Comparison of ENCODE assay signal across 1 cellular context in the genomic region with DNA sequence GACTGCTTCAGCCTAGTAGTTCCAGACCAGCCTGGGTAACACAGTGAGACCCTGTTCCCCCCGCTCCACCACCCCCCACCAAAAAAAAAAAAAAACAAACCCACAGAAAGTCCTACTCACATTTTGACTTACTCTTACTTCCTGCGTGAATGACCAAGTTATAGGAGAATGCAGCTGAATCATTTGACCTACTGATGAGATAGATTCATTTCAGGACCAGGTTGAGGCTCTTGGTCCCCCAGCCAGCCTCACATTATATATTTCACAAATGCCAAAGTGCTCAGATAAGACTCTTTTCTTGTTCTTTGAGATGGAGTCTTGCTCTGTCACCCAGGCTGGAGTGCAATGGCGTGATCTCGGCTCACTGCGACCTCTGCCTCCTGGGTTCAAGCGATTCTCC.
TF ChIP-seq lines count a peak whose summit lies in the region.

No MANE protein-coding gene starts in this region.

TF ChIP-seq in IMR-90, 13 proteins besides CTCF, POLR2A, EP300 and RAD21 (continued from another document):
- TF ChIP-seq USF2 (IDR thresholded peaks at IDR 0.05; ENCODE audit: low read depth, low read length) (no peak), MAZ (IDR thresholded peaks at IDR 0.05; ENCODE audit: borderline replicate concordance, low read depth, low read length) (no peak), RFX5 (IDR thresholded peaks at IDR 0.05; ENCODE audit: low read depth, low read length) (no peak)
